ENCODE assay signal across 31 cellular contexts in genomic region chr4:11354531-11354930, GRCh38.
A peak's percentile ranks its signal among the peaks of the same experiment; 100 is the strongest.
DNase-seq lines count a peak whose midpoint lies in the region; ATAC-seq and TF ChIP-seq lines count a peak whose summit lies in the region.
"Had no signal": no experiment of that assay in that cellular context is flagged by ENCODE, and none has a peak within 500 bp of the region (broad histone marks: within the 10 kb centered on the region; RNA-seq: fewer than 3 reads in every experiment).

No MANE protein-coding gene starts in this region.

- H3K27ac ChIP-seq in esophagus muscularis mucosa (replicated peaks in 1 of 4) (no peak overlapping the region), trophoblast cell (ENCODE audit: low read depth, low read length) (no peak overlapping the region)
- H3K27ac ChIP-seq: 22Rv1; A549; BLaER1; BLaER1 treated with 17β-estradiol and CSF1 and Interleukin-3, amounts not matched to agents 10 nM and 100 nM; C4-2B had no signal

- H3K4me3 ChIP-seq in esophagus muscularis mucosa (no peak overlapping the region), fibroblast of pulmonary artery (replicated peaks; ENCODE audit: low read depth, low read length) (no peak overlapping the region), trophoblast cell (ENCODE audit: low read depth, low read length) (no peak overlapping the region)
- H3K4me3 ChIP-seq: A549; BLaER1; BLaER1 treated with 17β-estradiol and CSF1 and Interleukin-3, amounts not matched to agents 10 nM and 100 nM had no signal

- peak; percentile 21 for DNase-seq in esophagus muscularis mucosa (ENCODE audit: extremely low spot score)
- peak; percentile 5 for DNase-seq in fibroblast of pulmonary artery (ENCODE audit: low read depth)
- DNase-seq in trophoblast cell = peak; percentile 71 to 92
- no peak for DNase-seq in activated gamma-delta T cell treated with Interleukin-2 at 50 U/mL for 16 hours
- DNase-seq in NCI-H1105 (lab: John Stamatoyannopoulos, UW) = no peak
- DNase-seq: 8988T; ACHN; AML-193; BE2C; C1 segment of cervical spinal cord; Caco-2; Calu3; CD4-positive, alpha-beta memory T cell; CD4-positive, alpha-beta T cell; CD4-positive, CD25-positive, alpha-beta regulatory T cell; CD8-positive, alpha-beta memory T cell; CD8-positive, alpha-beta T cell; COR-L47; DMS 273 treated with DMSO at 0.1 percent for 48 hours; DMS153; DMS53; DMS79; DMS79 treated with DMSO at 0.1 percent for 48 hours; DND-41; EL had no signal

- H3K36me3 ChIP-seq in esophagus muscularis mucosa = no peaks in the 10 kb centered on the region
- H3K36me3 ChIP-seq in trophoblast cell (ENCODE audit: control insufficient read depth in 1 of 2, insufficient read depth in 2 of 2, low read length in 2 of 2) = no peaks in the 10 kb centered on the region
- H3K36me3 ChIP-seq: BE2C; BLaER1; BLaER1 treated with 17β-estradiol and CSF1 and Interleukin-3, amounts not matched to agents 10 nM and 100 nM had no signal

- no peak for TF ChIP-seq POLR2A in esophagus muscularis mucosa (IDR thresholded peaks at IDR 0.05; ENCODE audit: low read depth)

- no peaks in the 10 kb centered on the region for H3K27me3 ChIP-seq in esophagus muscularis mucosa
- no peaks in the 10 kb centered on the region for H3K27me3 ChIP-seq in trophoblast cell (ENCODE audit: insufficient read depth, low read length)
- H3K27me3 ChIP-seq: BE2C; BLaER1; BLaER1 treated with 17β-estradiol and CSF1 and Interleukin-3, amounts not matched to agents 10 nM and 100 nM had no signal

- no peak for ATAC-seq in GM21529 (IDR thresholded peaks at IDR 0.05; ENCODE audit: unreplicated experiment)
- ATAC-seq: A549; CD8-positive, alpha-beta T cell had no signal

- H3K4me1 ChIP-seq in esophagus muscularis mucosa (no peaks in the 10 kb centered on the region), trophoblast cell (ENCODE audit: control insufficient read depth in 1 of 2, insufficient read depth in 2 of 2, low read length in 2 of 2) (no peaks in the 10 kb centered on the region)
- H3K4me1 ChIP-seq: A549, BE2C, BLaER1, Caco-2 had no signal

- H3K4ac ChIP-seq in trophoblast cell (ENCODE audit: low read depth, low read length) = no peak overlapping the region

- H2BK120ac ChIP-seq in trophoblast cell (ENCODE audit: insufficient read depth, low read length, poor library complexity) = no peak overlapping the region

- no peak overlapping the region for H2AFZ ChIP-seq in trophoblast cell (ENCODE audit: insufficient read depth, low read length, poor library complexity)

- no peaks in the 10 kb centered on the region for H3K79me1 ChIP-seq in trophoblast cell (ENCODE audit: low read length)

- intact Hi-C loops in esophagus muscularis mucosa (cut with DNase I) = no loop called here

- 88% methylated on average over 5 of the region's 5 CpGs for WGBS in esophagus muscularis mucosa
- WGBS in trophoblast cell (ENCODE audit: extremely low coverage, insufficient coverage, insufficient read length) = no CpG with 5 or more reads among the region's 5 CpGs

- no peak overlapping the region for H3K18ac ChIP-seq in trophoblast cell (ENCODE audit: low read length)

- no peak overlapping the region for H4K12ac ChIP-seq in trophoblast cell (ENCODE audit: low read depth, low read length)

- H4K91ac ChIP-seq in trophoblast cell (ENCODE audit: low read depth, low read length) = no peak overlapping the region

- no peak overlapping the region for H2BK5ac ChIP-seq in trophoblast cell (ENCODE audit: low read depth, low read length, poor library complexity)

- no peak overlapping the region for H3K14ac ChIP-seq in trophoblast cell (ENCODE audit: low read length)

- H2AK5ac ChIP-seq in trophoblast cell (ENCODE audit: low read length) = no peak overlapping the region

- H3K4me2 ChIP-seq in trophoblast cell (ENCODE audit: low read length) = no peak overlapping the region
- H3K4me2 ChIP-seq: A549; BLaER1; BLaER1 treated with 17β-estradiol and CSF1 and Interleukin-3, amounts not matched to agents 10 nM and 100 nM had no signal

- no peak overlapping the region for H4K8ac ChIP-seq in trophoblast cell (ENCODE audit: low read depth, low read length)

- no peak overlapping the region for H2BK12ac ChIP-seq in trophoblast cell (ENCODE audit: low read length)

- no peak overlapping the region for H3K9ac ChIP-seq in trophoblast cell (ENCODE audit: low read length)
- H3K9ac ChIP-seq: BLaER1; BLaER1 treated with 17β-estradiol and CSF1 and Interleukin-3, amounts not matched to agents 10 nM and 100 nM had no signal

- no peaks in the 10 kb centered on the region for H3K79me2 ChIP-seq in trophoblast cell (ENCODE audit: control insufficient read depth, insufficient read depth, low read length, poor library complexity)

- no peak for TF ChIP-seq EP300 in esophagus muscularis mucosa (IDR thresholded peaks at IDR 0.05)

- H3K9me3 ChIP-seq in esophagus muscularis mucosa (no peaks in the 10 kb centered on the region), trophoblast cell (ENCODE audit: insufficient read depth, low read depth, low read length) (no peaks in the 10 kb centered on the region)
- H3K9me3 ChIP-seq: A549, BE2C, BLaER1, Caco-2 had no signal

- no peak for TF ChIP-seq CTCF in esophagus muscularis mucosa (IDR thresholded peaks at IDR 0.05)
- no peak for TF ChIP-seq CTCF in fibroblast of pulmonary artery (IDR thresholded peaks at IDR 0.05; ENCODE audit: low read length, missing control alignments)

- H3K23ac ChIP-seq in trophoblast cell (ENCODE audit: low read length) = no peak overlapping the region

Comparison
In these comparisons a context has a peak if more than half of its experiments do, and no peak if none do; other contexts are left out.
1. DNase-seq: peak in esophagus muscularis mucosa (single experiment), fibroblast of pulmonary artery (single experiment) and trophoblast cell (2 of 2); none in activated gamma-delta T cell treated with Interleukin-2 at 50 U/mL for 16 hours (single experiment) and NCI-H1105 (single experiment).